In genomic region chr4:109890076-109890475, GRCh38 we compare ENCODE assay signal across 2 cellular contexts.
TF ChIP-seq lines count a peak whose summit lies in the region.

No MANE protein-coding gene starts in this region.

TF ChIP-seq in H1, 55 proteins besides CTCF, POLR2A, EP300 and RAD21:
- no peak for TF ChIP-seq RFX5 (IDR thresholded peaks at IDR 0.05; ENCODE audit: borderline replicate concordance, low read depth, low read length)
- TF ChIP-seq CEBPB (IDR thresholded peaks at IDR 0.05; ENCODE audit: low read depth, low read length) = no peak
- TF ChIP-seq RBBP5 (IDR thresholded peaks at IDR 0.05; ENCODE audit: borderline replicate concordance, low read depth, low read length) = no peak
- TF ChIP-seq SRF (IDR thresholded peaks at IDR 0.05; ENCODE audit: low read depth, low read length) = no peak
- TF ChIP-seq ZNF274 (IDR thresholded peaks at IDR 0.05; ENCODE audit: borderline replicate concordance, extremely low read depth, low read length) = no peak
- no peak for TF ChIP-seq EGR1 (IDR thresholded peaks at IDR 0.05; ENCODE audit: borderline replicate concordance, low read depth, low read length)
- no peak for TF ChIP-seq NRF1 (IDR thresholded peaks at IDR 0.05; ENCODE audit: low read depth, low read length)
- TF ChIP-seq CHD7 (IDR thresholded peaks at IDR 0.05; ENCODE audit: insufficient replicate concordance, low read length) = no peak

TF ChIP-seq in SK-N-SH, 30 proteins besides CTCF, POLR2A, EP300 and RAD21:
- no peak for TF ChIP-seq ZBTB33 (IDR thresholded peaks at IDR 0.05; ENCODE audit: borderline replicate concordance, low read depth)
